In the genomic region with DNA sequence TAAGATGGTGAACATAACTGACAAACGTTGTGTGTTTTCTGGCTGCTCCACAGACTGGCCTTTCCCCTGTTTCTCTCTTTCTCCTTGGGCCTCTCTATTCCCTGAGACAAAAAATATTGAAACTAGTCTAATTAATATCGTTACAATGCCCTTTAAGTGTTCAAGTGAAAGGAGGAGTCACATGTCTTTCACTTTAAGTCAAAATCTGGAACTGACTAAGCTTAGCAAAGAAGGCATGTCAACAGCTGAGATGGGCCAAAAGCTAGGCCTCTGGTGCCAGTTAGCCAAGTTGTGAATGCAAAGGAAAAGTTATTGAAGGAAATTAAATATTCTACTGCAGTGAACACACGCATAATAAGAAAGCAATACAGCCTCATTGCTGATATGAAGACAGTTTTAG, we compare ENCODE assay signal across 18 cellular contexts. TPM values are rescaled to one million over a fixed set of nuclear protein-coding genes. Genes with fewer than 3 reads are reported as not detected.
DNase-seq lines count a peak whose midpoint lies in the region; ATAC-seq lines count a peak whose summit lies in the region.
"Had no signal": no experiment of that assay in that cellular context is flagged by ENCODE, and none has a peak within 500 bp of the region (broad histone marks: within the 10 kb centered on the region; RNA-seq: fewer than 3 reads in every experiment).

No MANE protein-coding gene starts in this region.

- no peaks in the 10 kb centered on the region for H3K36me3 Mint-ChIP-seq in activated naive CD8-positive, alpha-beta T cell treated with anti-CD3 and anti-CD28 coated beads, Interleukin-2, amount 50 U/mL, for 24 hours (ENCODE audit: low read depth)
- no peaks in the 10 kb centered on the region for H3K36me3 Mint-ChIP-seq in activated naive CD8-positive, alpha-beta T cell treated with anti-CD3 and anti-CD28 coated beads for 36 hours
- H3K36me3 Mint-ChIP-seq in IgD-negative memory B cell, result peaks cover 2% of the 10 kb centered on the region
- H3K36me3 Mint-ChIP-seq in activated naive CD4-positive, alpha-beta T cell treated with anti-CD3 and anti-CD28 coated beads for 36 hours (ENCODE audit: low read depth), result no peaks in the 10 kb centered on the region

- H3K27me3 Mint-ChIP-seq in activated naive CD8-positive, alpha-beta T cell treated with anti-CD3 and anti-CD28 coated beads, Interleukin-2, amount 50 U/mL, for 24 hours, result peaks cover 6% of the 10 kb centered on the region
- no peaks in the 10 kb centered on the region for H3K27me3 Mint-ChIP-seq in activated naive CD8-positive, alpha-beta T cell treated with anti-CD3 and anti-CD28 coated beads for 36 hours
- H3K27me3 Mint-ChIP-seq in IgD-negative memory B cell, result no peaks in the 10 kb centered on the region
- peaks cover 3% of the 10 kb centered on the region for H3K27me3 Mint-ChIP-seq in activated naive CD4-positive, alpha-beta T cell treated with anti-CD3 and anti-CD28 coated beads for 36 hours (ENCODE audit: low read depth)
- H3K27me3 Mint-ChIP-seq: CD4-positive, alpha-beta T cell had no signal

- CTCF ChIA-PET in activated naive CD4-positive, alpha-beta T cell treated with anti-CD3 and anti-CD28 coated beads for 36 hours (lab: Charles Lee), result no interaction called here

- H3K27ac Mint-ChIP-seq in activated naive CD8-positive, alpha-beta T cell treated with anti-CD3 and anti-CD28 coated beads, Interleukin-2, amount 50 U/mL, for 24 hours, result peak overlapping the region; percentile 55
- no peak overlapping the region for H3K27ac Mint-ChIP-seq in activated naive CD8-positive, alpha-beta T cell treated with anti-CD3 and anti-CD28 coated beads for 36 hours
- peak overlapping the region in 2 of 3 donors; percentile 8 to 90 for H3K27ac Mint-ChIP-seq in IgD-negative memory B cell
- no peak overlapping the region for H3K27ac Mint-ChIP-seq in activated naive CD4-positive, alpha-beta T cell treated with anti-CD3 and anti-CD28 coated beads for 36 hours
- H3K27ac Mint-ChIP-seq: CD4-positive, alpha-beta T cell had no signal

- intact Hi-C loops in cardiac septum (cut with DNase I), result no loop called here
- intact Hi-C loops in activated naive CD4-positive, alpha-beta T cell treated with anti-CD3 and anti-CD28 coated beads for 36 hours (cut with micrococcal nuclease), result no loop called here

- no peak overlapping the region for H3K4me3 Mint-ChIP-seq in activated naive CD8-positive, alpha-beta T cell treated with anti-CD3 and anti-CD28 coated beads, Interleukin-2, amount 50 U/mL, for 24 hours
- no peak overlapping the region for H3K4me3 Mint-ChIP-seq in activated naive CD8-positive, alpha-beta T cell treated with anti-CD3 and anti-CD28 coated beads for 36 hours
- peak overlapping the region in 3 of 4 donors; percentile 5 to 79 (median 63) for H3K4me3 Mint-ChIP-seq in IgD-negative memory B cell
- no peak overlapping the region for H3K4me3 Mint-ChIP-seq in activated naive CD4-positive, alpha-beta T cell treated with anti-CD3 and anti-CD28 coated beads for 36 hours
- H3K4me3 Mint-ChIP-seq: CD4-positive, alpha-beta T cell had no signal

- H3K4me1 Mint-ChIP-seq in activated naive CD8-positive, alpha-beta T cell treated with anti-CD3 and anti-CD28 coated beads, Interleukin-2, amount 50 U/mL, for 24 hours, result peaks cover 10% of the 10 kb centered on the region
- H3K4me1 Mint-ChIP-seq in activated naive CD8-positive, alpha-beta T cell treated with anti-CD3 and anti-CD28 coated beads for 36 hours, result no peaks in the 10 kb centered on the region
- peaks cover 56 to 62% (median 59%) of the 10 kb centered on the region in 3 donors for H3K4me1 Mint-ChIP-seq in IgD-negative memory B cell
- H3K4me1 Mint-ChIP-seq in activated naive CD4-positive, alpha-beta T cell treated with anti-CD3 and anti-CD28 coated beads for 36 hours (ENCODE audit: low read depth), result no peaks in the 10 kb centered on the region

- no peak for ATAC-seq in activated naive CD8-positive, alpha-beta T cell treated with anti-CD3 and anti-CD28 coated beads, Interleukin-2, amount 50 U/mL, for 24 hours
- no peak for ATAC-seq in HG02840 (IDR thresholded peaks at IDR 0.05; ENCODE audit: low FRiP score, unreplicated experiment)
- ATAC-seq: PC-3 had no signal

- H3K9me3 Mint-ChIP-seq in activated naive CD8-positive, alpha-beta T cell treated with anti-CD3 and anti-CD28 coated beads, Interleukin-2, amount 50 U/mL, for 24 hours, result no peaks in the 10 kb centered on the region
- H3K9me3 Mint-ChIP-seq in activated naive CD8-positive, alpha-beta T cell treated with anti-CD3 and anti-CD28 coated beads for 36 hours, result no peaks in the 10 kb centered on the region
- H3K9me3 Mint-ChIP-seq in IgD-negative memory B cell, result no peaks in the 10 kb centered on the region
- no peaks in the 10 kb centered on the region for H3K9me3 Mint-ChIP-seq in activated naive CD4-positive, alpha-beta T cell treated with anti-CD3 and anti-CD28 coated beads for 36 hours
- H3K9me3 Mint-ChIP-seq: CD4-positive, alpha-beta T cell had no signal

- no peak for DNase-seq in activated naive CD8-positive, alpha-beta T cell treated with anti-CD3 and anti-CD28 coated beads, Interleukin-2, amount 50 U/mL, for 24 hours
- no peak for DNase-seq in activated naive CD8-positive, alpha-beta T cell treated with anti-CD3 and anti-CD28 coated beads for 36 hours
- DNase-seq in foreskin melanocyte (peak; percentile 20), cardiac septum (ENCODE audit: low spot score) (no peak), NCI-H187 (lab: John Stamatoyannopoulos, UW) (no peak)
- DNase-seq in activated naive CD4-positive, alpha-beta T cell treated with anti-CD3 and anti-CD28 coated beads for 36 hours, result no peak
- DNase-seq: AML-193; CD4-positive, alpha-beta T cell; DND-41; GDM1; NCI-H1417; NCI-H2029 treated with DMSO at 0.1 percent for 48 hours; NCI-H510A treated with DMSO at 0.1 percent for 48 hours; PC-3 had no signal

RNA-seq across cellular contexts. Expression of a gene that starts 32.2 kb away (rescaled TPM):
- 1 to 10 TPM in 1 of 2 experiments, under 1 TPM in 1; 0.99 to 1.0 TPM for total RNA-seq in activated naive CD8-positive, alpha-beta T cell treated with anti-CD3 and anti-CD28 coated beads for 36 hours
- polyA plus RNA-seq in IgD-negative memory B cell, result 84.5 TPM
- 0.22 TPM for total RNA-seq in cardiac septum
- total RNA-seq in activated naive CD4-positive, alpha-beta T cell treated with anti-CD3 and anti-CD28 coated beads for 36 hours, result under 1 TPM; 0.10 to 0.26 TPM
- total RNA-seq: H1, LHCN-M2, PC-3 had no signal
- polyA plus RNA-seq: H1 had no signal

RNA-seq across cellular contexts. Expression of a gene that starts 44.2 kb away (rescaled TPM):
- total RNA-seq in activated naive CD8-positive, alpha-beta T cell treated with anti-CD3 and anti-CD28 coated beads for 36 hours, result under 1 TPM; 0.12 to 0.26 TPM
- 52.3 TPM for polyA plus RNA-seq in IgD-negative memory B cell
- not detected for total RNA-seq in cardiac septum
- total RNA-seq in activated naive CD4-positive, alpha-beta T cell treated with anti-CD3 and anti-CD28 coated beads for 36 hours, result not detected
- total RNA-seq: H1, LHCN-M2, PC-3 had no signal
- polyA plus RNA-seq: H1 had no signal

Comparison
In these comparisons a context has a peak if more than half of its experiments do, and no peak if none do; other contexts are left out.
1. H3K27ac Mint-ChIP-seq: peak in activated naive CD8-positive, alpha-beta T cell treated with anti-CD3 and anti-CD28 coated beads, Interleukin-2, amount 50 U/mL, for 24 hours (single experiment) and IgD-negative memory B cell (2 of 3); none in activated naive CD8-positive, alpha-beta T cell treated with anti-CD3 and anti-CD28 coated beads for 36 hours (single experiment) and activated naive CD4-positive, alpha-beta T cell treated with anti-CD3 and anti-CD28 coated beads for 36 hours (single experiment).
2. H3K4me3 Mint-ChIP-seq: peak in IgD-negative memory B cell (3 of 4); none in activated naive CD8-positive, alpha-beta T cell treated with anti-CD3 and anti-CD28 coated beads, Interleukin-2, amount 50 U/mL, for 24 hours (single experiment), activated naive CD8-positive, alpha-beta T cell treated with anti-CD3 and anti-CD28 coated beads for 36 hours (single experiment) and activated naive CD4-positive, alpha-beta T cell treated with anti-CD3 and anti-CD28 coated beads for 36 hours (single experiment).